In genomic region chr5:159916841-159917761, GRCh38 we compare ENCODE assay signal across 9 cellular contexts. TPM values are rescaled to one million over a fixed set of nuclear protein-coding genes. Genes with fewer than 3 reads are reported as not detected.
A peak's percentile ranks its signal among the peaks of the same experiment; 100 is the strongest.
DNase-seq lines count a peak whose midpoint lies in the region; ATAC-seq and TF ChIP-seq lines count a peak whose summit lies in the region.
"Had no signal": no experiment of that assay in that cellular context is flagged by ENCODE, and none has a peak within 500 bp of the region (broad histone marks: within the 10 kb centered on the region; RNA-seq: fewer than 3 reads in every experiment).

No MANE protein-coding gene starts in this region.

- peak overlapping the region in 1 of 2 donors; percentile 48 for H3K9ac ChIP-seq in liver (ENCODE audit: low read depth in 1 of 2, low read length in 2 of 2)

- peaks cover 48% of the 10 kb centered on the region for H3K27me3 Mint-ChIP-seq in activated CD4-positive, alpha-beta T cell treated with anti-CD3 and anti-CD28 coated beads for 36 hours
- no peaks in the 10 kb centered on the region for H3K27me3 Mint-ChIP-seq in MCF 10A (ENCODE audit: insufficient read depth, unreplicated experiment)

- H3K36me3 ChIP-seq in liver (ENCODE audit: control insufficient read depth in 4 of 4, insufficient read depth in 3 of 4, low read depth in 1 of 4, low read length in 3 of 4) (no peaks in the 10 kb centered on the region), thymus (ENCODE audit: control insufficient read depth, insufficient read depth) (no peaks in the 10 kb centered on the region)

- H3K27me3 ChIP-seq in liver (ENCODE audit: control insufficient read depth in 4 of 4, insufficient read depth in 4 of 4, low read length in 3 of 4) (no peaks in the 10 kb centered on the region), thymus (ENCODE audit: control insufficient read depth, insufficient read depth) (peaks cover 14% of the 10 kb centered on the region)

- TF ChIP-seq CTCF in MCF 10A (IDR thresholded peaks at IDR 0.05; ENCODE audit: unreplicated experiment) (no peak), liver (IDR thresholded peaks at IDR 0.05; ENCODE audit: low read depth, low read length, missing input control) (no peak)

- H3K4me3 Mint-ChIP-seq in activated CD4-positive, alpha-beta T cell treated with anti-CD3 and anti-CD28 coated beads for 36 hours, result peak overlapping the region; percentile 5
- H3K4me3 Mint-ChIP-seq in MCF 10A (ENCODE audit: unreplicated experiment), result peak overlapping the region; percentile 43

- H3K9me3 ChIP-seq in liver (ENCODE audit: control insufficient read depth in 4 of 4, low read length in 3 of 4) (no peaks in the 10 kb centered on the region), thymus (ENCODE audit: control insufficient read depth) (no peaks in the 10 kb centered on the region)

- peaks cover 6% of the 10 kb centered on the region for H3K4me1 Mint-ChIP-seq in activated CD4-positive, alpha-beta T cell treated with anti-CD3 and anti-CD28 coated beads for 36 hours
- H3K4me1 Mint-ChIP-seq in MCF 10A (ENCODE audit: insufficient read depth, unreplicated experiment), result peaks cover 34% of the 10 kb centered on the region

- H3K4me1 ChIP-seq in liver (ENCODE audit: control insufficient read depth in 4 of 4, insufficient read depth in 4 of 4, low read length in 3 of 4) (peaks cover 10 to 55% (median 37%) of the 10 kb centered on the region in 4 donors), thymus (ENCODE audit: control insufficient read depth, insufficient read depth, low read length) (no peaks in the 10 kb centered on the region)

- WGBS in liver, result 84% methylated on average over 36 of the region's 36 CpGs
- 93% methylated on average over 36 of the region's 36 CpGs for WGBS in thymus

- intact Hi-C loops in activated CD4-positive, alpha-beta T cell treated with anti-CD3 and anti-CD28 coated beads for 36 hours (cut with DNase I, micrococcal nuclease), result loop anchor here (1.0 to 5.0 kb wide), 6 partner anchors 401 to 760 kb away; partner anchors contain the start of gene IL12B (in 1 of the 2)
- intact Hi-C loops in MCF 10A (cut with micrococcal nuclease), result loop anchor here (1.0 to 5.0 kb wide), 3 partner anchors 70 to 473 kb away; no protein-coding TSS in a partner anchor

- TF ChIP-seq RAD21 in liver (IDR thresholded peaks at IDR 0.05), result peak in 1 of 2 donors; percentile 41

- H3K27ac ChIP-seq in liver (ENCODE audit: low read depth in 1 of 2, low read length in 2 of 2) (peak overlapping the region; percentile 76 to 79), thymus (ENCODE audit: low read depth) (no peak overlapping the region)
- H3K27ac ChIP-seq: C4-2B had no signal

- no peak for ATAC-seq in activated CD4-positive, alpha-beta T cell treated with anti-CD3 and anti-CD28 coated beads for 36 hours

- no TSS peak for BruUV-seq in MCF 10A (replicated peaks; lab: Mats Ljungman, UMichigan)

- CTCF ChIA-PET in activated CD4-positive, alpha-beta T cell treated with anti-CD3 and anti-CD28 coated beads for 36 hours (lab: Charles Lee), result interaction anchor here (0.6 to 3.3 kb wide), 4 partner anchors 10 to 472 kb away, joined by 3 to 10 read pairs (median 4); no protein-coding TSS in a partner anchor
- CTCF ChIA-PET in MCF 10A (lab: Yijun Ruan, JAX), result interaction anchor here (0.6 to 4.4 kb wide), 14 partner anchors 9 to 600 kb away, joined by 3 to 21 read pairs (median 4); no protein-coding TSS in a partner anchor

- H3K4me3 ChIP-seq in liver (ENCODE audit: low read depth in 1 of 3, low read length in 3 of 3) (peak overlapping the region in 2 of 3 donors; percentile 40 to 65), thymus (ENCODE audit: low read length) (peak overlapping the region; percentile 33)

- POLR2A ChIA-PET in activated CD4-positive, alpha-beta T cell treated with anti-CD3 and anti-CD28 coated beads for 36 hours (lab: Charles Lee), result no interaction called here
- POLR2A ChIA-PET in MCF 10A (lab: Yijun Ruan, JAX), result interaction anchor here (0.9 to 1.5 kb wide), 2 partner anchors 9 to 11 kb away, joined by 4 read pairs; no protein-coding TSS in a partner anchor

- no peaks in the 10 kb centered on the region for H3K36me3 Mint-ChIP-seq in activated CD4-positive, alpha-beta T cell treated with anti-CD3 and anti-CD28 coated beads for 36 hours (ENCODE audit: low read depth)
- H3K36me3 Mint-ChIP-seq in MCF 10A (ENCODE audit: insufficient read depth, unreplicated experiment), result no peaks in the 10 kb centered on the region

- DNase-seq in activated CD4-positive, alpha-beta T cell treated with anti-CD3 and anti-CD28 coated beads for 36 hours, result no peak
- DNase-seq in activated CD4-positive, alpha-beta T cell treated with anti-CD3 and anti-CD28 coated beads for 48 hours, result no peak
- no peak for DNase-seq in MCF 10A (ENCODE audit: unreplicated experiment)
- no peak for DNase-seq in globus pallidus (ENCODE audit: low spot score)
- DNase-seq in kidney tubule cell (ENCODE audit: low spot score), result no peak
- no peak for DNase-seq in mesenteric fat pad (ENCODE audit: low spot score)

- no peaks in the 10 kb centered on the region for H3K9me3 Mint-ChIP-seq in activated CD4-positive, alpha-beta T cell treated with anti-CD3 and anti-CD28 coated beads for 36 hours (ENCODE audit: low read depth)
- H3K9me3 Mint-ChIP-seq in MCF 10A (ENCODE audit: unreplicated experiment), result no peaks in the 10 kb centered on the region

- H3K27ac Mint-ChIP-seq in activated CD4-positive, alpha-beta T cell treated with anti-CD3 and anti-CD28 coated beads for 36 hours, result no peak overlapping the region
- peak overlapping the region; percentile 28 for H3K27ac Mint-ChIP-seq in MCF 10A (ENCODE audit: low read depth, unreplicated experiment)

TF ChIP-seq in liver, 16 proteins besides CTCF, POLR2A, EP300 and RAD21:
- TF ChIP-seq FOXA2 (IDR thresholded peaks at IDR 0.05) (no peak), RXRA (IDR thresholded peaks at IDR 0.05) (no peak), ZBTB33 (IDR thresholded peaks at IDR 0.05) (no peak), TAF1 (conservative IDR thresholded peaks at IDR 0.05) (no peak), GABPA (IDR thresholded peaks at IDR 0.05 in 1 of 2, conservative IDR thresholded peaks at IDR 0.05 in 1 of 2) (no peak), JUND (IDR thresholded peaks at IDR 0.05) (no peak), NR2F2 (IDR thresholded peaks at IDR 0.05) (no peak), HNF4A (conservative IDR thresholded peaks at IDR 0.05) (no peak), YY1 (IDR thresholded peaks at IDR 0.05) (no peak), FOXA1 (IDR thresholded peaks at IDR 0.05) (no peak), HNF4G (IDR thresholded peaks at IDR 0.05) (no peak)

RNA-seq across cellular contexts. Expression of gene ADRA1B, which starts 0.8 kb away (rescaled TPM):
- total RNA-seq in activated CD4-positive, alpha-beta T cell treated with anti-CD3 and anti-CD28 coated beads for 36 hours, result not detected
- 0.14 TPM in 1 of 2 replicates, not detected in the other for total RNA-seq in MCF 10A (2022)
- total RNA-seq in liver, result 10 to 100 TPM in 1 of 2 donors, under 1 TPM in 1; 0.70 to 13.1 TPM
- polyA plus RNA-seq in liver, result 10 to 100 TPM in 1 of 2 donors, 1 to 10 TPM in 1; 6.0 to 10.3 TPM
- polyA plus RNA-seq in thymus, result 0.18 TPM
- total RNA-seq in mesenteric fat pad, result 6.6 TPM
